In the genomic region with DNA sequence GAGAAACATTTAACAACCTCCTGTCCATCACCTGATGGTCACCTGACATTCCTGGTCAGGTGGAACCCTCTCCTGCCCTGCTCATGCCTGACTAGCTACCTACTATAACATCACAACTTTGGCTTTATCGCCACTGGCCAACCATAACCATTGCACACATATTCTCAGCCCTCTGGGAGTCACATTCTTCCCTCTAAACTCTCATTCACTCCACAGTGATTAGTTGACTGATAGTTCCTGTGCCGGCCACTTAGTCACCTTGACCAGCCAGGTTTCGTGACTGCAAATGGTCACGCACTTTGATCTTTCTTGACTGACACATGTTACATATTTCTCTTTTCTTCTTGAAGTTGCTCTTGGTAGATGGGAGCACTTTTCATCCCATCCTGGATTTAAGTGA, we compare ENCODE assay signal across 17 cellular contexts. TPM values are rescaled to one million over a fixed set of nuclear protein-coding genes. Genes with fewer than 3 reads are reported as not detected.
"Had no signal": no experiment of that assay in that cellular context is flagged by ENCODE, and none has a peak within 500 bp of the region (broad histone marks: within the 10 kb centered on the region; RNA-seq: fewer than 3 reads in every experiment).

No MANE protein-coding gene starts in this region.

- H3K4me3 ChIP-seq: esophagus muscularis mucosa, SK-N-MC, skin epidermis, upper lobe of left lung had no signal

- H3K27me3 ChIP-seq: breast epithelium, esophagus muscularis mucosa, upper lobe of left lung had no signal

- ATAC-seq: activated T-helper 17 cell treated with anti-CD3 and anti-CD28 coated beads, Interleukin-2, amount 50 U/mL, for 72 hours; left colon; naive thymus-derived CD8-positive, alpha-beta T cell; right cardiac atrium had no signal

- H3K36me3 ChIP-seq: breast epithelium, esophagus muscularis mucosa, upper lobe of left lung had no signal

- H3K9me3 ChIP-seq: breast epithelium, esophagus muscularis mucosa, upper lobe of left lung had no signal

- DNase-seq: activated CD4-positive, alpha-beta T cell treated with anti-CD3 and anti-CD28 coated beads, Interleukin-2, amount 50 U/mL, for 4 hours; activated CD4-positive, CD25-positive, alpha-beta regulatory T cell treated with anti-CD3 and anti-CD28 coated beads, Interleukin-2, amount 50 U/mL, for 72 hours; activated naive CD4-positive, alpha-beta T cell treated with Interleukin-2 at 50 U/mL for 16 hours; activated T-cell treated with anti-CD3 and anti-CD28 coated beads for 4 hours; left colon; naive thymus-derived CD8-positive, alpha-beta T cell; stimulated activated CD4-positive, alpha-beta T cell treated with anti-CD3 and anti-CD28 coated beads, Interleukin-4, amount 100 ng/mL, for 4 hours; stimulated activated CD8-positive, alpha-beta memory T cell treated with anti-CD3 and anti-CD28 coated beads, Interleukin-4, amount 100 ng/mL, for 48 hours; stimulated activated naive CD4-positive, alpha-beta T cell treated with Interleukin-2 at 50 U/mL for 16 hours; T-helper 9 cell; upper lobe of left lung had no signal

- H3K27ac ChIP-seq: breast epithelium, esophagus muscularis mucosa, SK-N-MC, skin epidermis, upper lobe of left lung had no signal

RNA-seq across cellular contexts. Expression of a gene that starts 50.1 kb away (rescaled TPM):
- total RNA-seq: activated T-helper 17 cell treated with anti-CD3 and anti-CD28 coated beads, Interleukin-2, amount 50 U/mL, for 72 hours had no signal
